11 cellular contexts compared by ENCODE assay signal in the genomic region with DNA sequence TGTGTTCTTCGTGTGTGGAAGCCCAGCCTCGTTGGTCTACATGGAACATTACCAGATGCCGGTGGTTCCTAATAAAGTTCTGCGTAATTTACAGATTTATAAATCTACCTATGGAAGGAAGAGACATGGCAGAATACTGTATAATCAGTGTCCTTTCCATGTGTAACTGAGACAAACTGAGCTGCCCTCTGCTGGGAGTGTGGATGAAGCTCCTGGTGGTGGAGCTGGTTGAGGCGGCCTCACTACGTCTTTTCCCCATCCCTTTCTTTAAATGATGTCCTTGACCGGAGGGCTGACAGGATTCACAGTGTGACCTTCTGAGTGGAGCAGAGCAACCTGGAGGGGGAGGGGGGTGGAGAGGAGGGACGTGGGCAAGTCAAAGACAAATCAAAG.
DNase-seq lines count a peak whose midpoint lies in the region; ATAC-seq and TF ChIP-seq lines count a peak whose summit lies in the region.
"Had no signal": no experiment of that assay in that cellular context is flagged by ENCODE, and none has a peak within 500 bp of the region (broad histone marks: within the 10 kb centered on the region; RNA-seq: fewer than 3 reads in every experiment).

No MANE protein-coding gene starts in this region.

- no peak for TF ChIP-seq POLR2A in spleen (IDR thresholded peaks at IDR 0.05)

- H3K9me3 ChIP-seq in GM23248 (ENCODE audit: low read depth) (no peaks in the 10 kb centered on the region), PC-3 (ENCODE audit: low read length) (no peaks in the 10 kb centered on the region), spleen (no peaks in the 10 kb centered on the region)
- H3K9me3 ChIP-seq: Caco-2, pancreas, tibial artery had no signal

- H3K4me3 ChIP-seq in GM23248 (no peak overlapping the region), PC-3 (ENCODE audit: low read length) (no peak overlapping the region), cardiac fibroblast (replicated peaks in 1 of 2; ENCODE audit: low read depth in 2 of 2, low read length in 2 of 2) (no peak overlapping the region), spleen (no peak overlapping the region)
- H3K4me3 ChIP-seq: pancreas, tibial artery had no signal

- CTCF ChIA-PET in PC-3 (lab: Charles Lee) = interaction anchor here (0.5 to 1.7 kb wide), 5 partner anchors 7 to 408 kb away, joined by 3 to 47 read pairs (median 3); no protein-coding TSS in a partner anchor

- no peak overlapping the region for H3K9ac ChIP-seq in GM23248
- no peak overlapping the region for H3K9ac ChIP-seq in PC-3 (ENCODE audit: low read length)

- no peak overlapping the region for H3K4me2 ChIP-seq in GM23248 (ENCODE audit: unreplicated experiment)
- H3K4me2 ChIP-seq in PC-3 (ENCODE audit: low read length) = peak overlapping the region; percentile 51; the same call in 1 of the 2 replicates

- H3K9me2 ChIP-seq in GM23248 (ENCODE audit: insufficient read depth) (no peaks in the 10 kb centered on the region), PC-3 (replicated peaks; ENCODE audit: low read length) (no peaks in the 10 kb centered on the region)

- 61 to 65% methylated on average over 8 of the region's 8 CpGs for WGBS in GM23248 (ENCODE audit: low coverage in 1 of 2, low lambda C conversion rate in 2 of 2, missing lambda C conversion rate in 2 of 2), 2 experiments
- WGBS in spleen, 5 donors = 83 to 87% (median 83%) methylated on average over 8 of the region's 8 CpGs

- in situ Hi-C loops in GM23248 (cut with MboI) = loop anchor here (10.0 kb wide), 1 partner anchor 466 kb away; no protein-coding TSS in a partner anchor

- H3K36me3 ChIP-seq in GM23248 (ENCODE audit: low read depth) = no peaks in the 10 kb centered on the region
- H3K36me3 ChIP-seq in PC-3 (ENCODE audit: low read depth, low read length) = no peaks in the 10 kb centered on the region
- no peaks in the 10 kb centered on the region for H3K36me3 ChIP-seq in spleen
- H3K36me3 ChIP-seq: pancreas had no signal

- H4K20me1 ChIP-seq in GM23248 (ENCODE audit: insufficient read depth) (no peaks in the 10 kb centered on the region), PC-3 (ENCODE audit: low read length) (no peaks in the 10 kb centered on the region)

- POLR2A ChIA-PET in PC-3 (lab: Charles Lee; ENCODE audit: unreplicated experiment) = no interaction called here

- H3K27ac ChIP-seq in GM23248 (no peak overlapping the region), PC-3 (ENCODE audit: low read length) (no peak overlapping the region), spleen (no peak overlapping the region)
- H3K27ac ChIP-seq: pancreas, tibial artery had no signal

- no TSS peak for BruUV-seq in PC-3 (replicated peaks; lab: Mats Ljungman, UMichigan)

- intact Hi-C loops in PC-3 (cut with micrococcal nuclease) (loop anchor here (2.0 to 5.0 kb wide), 2 partner anchors 28 to 614 kb away; no protein-coding TSS in a partner anchor), spleen (cut with DNase I; ENCODE audit: low total_unique reads) (no loop called here)

- no peaks in the 10 kb centered on the region for H3K4me1 ChIP-seq in GM23248 (ENCODE audit: insufficient read depth)
- no peaks in the 10 kb centered on the region for H3K4me1 ChIP-seq in PC-3 (ENCODE audit: insufficient read depth, low read length)
- peaks cover 0 to 5% (median 0%) of the 10 kb centered on the region in 6 donors for H3K4me1 ChIP-seq in spleen
- H3K4me1 ChIP-seq: Caco-2, pancreas had no signal

- DNase-seq in GM23248 = peak; percentile 23
- peak; percentile 26 for DNase-seq in PC-3
- DNase-seq in cardiac fibroblast (ENCODE audit: low read depth in 2 of 2) = no peak
- peak; percentile 13 for DNase-seq in kidney tubule cell (ENCODE audit: low spot score)
- DNase-seq in spleen = no peak
- no peak for DNase-seq in stimulated activated naive CD8-positive, alpha-beta T cell treated with anti-CD3 and anti-CD28 coated beads, Interleukin-15, Interleukin-2, amounts not matched to agents 100 U/mL and 50 U/mL, for 24 hours
- DNase-seq: NCI-H146 had no signal

- TF ChIP-seq CTCF in PC-3 (conservative IDR thresholded peaks at IDR 0.05; ENCODE audit: low read depth, low read length) (no peak; the same call in 1 of the 2 replicates), cardiac fibroblast (IDR thresholded peaks at IDR 0.05; ENCODE audit: low read depth, low read length) (peak; percentile 21), spleen (IDR thresholded peaks at IDR 0.05 in 8 of 11, conservative IDR thresholded peaks at IDR 0.05 in 3 of 11) (no peak)

- H3F3A ChIP-seq in GM23248 (ENCODE audit: insufficient read depth) (no peaks in the 10 kb centered on the region), PC-3 (ENCODE audit: low read length, unreplicated experiment) (no peaks in the 10 kb centered on the region)

- H3K79me2 ChIP-seq in GM23248 (ENCODE audit: insufficient read depth) = no peaks in the 10 kb centered on the region
- no peaks in the 10 kb centered on the region for H3K79me2 ChIP-seq in PC-3 (ENCODE audit: low read length)

- ATAC-seq in PC-3 = peak; percentile 60
- no peak for ATAC-seq in GM18909 (IDR thresholded peaks at IDR 0.05; ENCODE audit: poor library complexity, unreplicated experiment)
- ATAC-seq in stimulated activated naive CD8-positive, alpha-beta T cell treated with anti-CD3 and anti-CD28 coated beads, Interleukin-15, Interleukin-2, amounts not matched to agents 100 U/mL and 50 U/mL, for 24 hours = no peak

- H2AFZ ChIP-seq in GM23248 (no peak overlapping the region), PC-3 (ENCODE audit: low read length) (peak overlapping the region; percentile 39; the same call in 1 of the 2 replicates)

- H3K27me3 ChIP-seq in GM23248 (replicated peaks; ENCODE audit: insufficient read depth) (peaks cover 35% of the 10 kb centered on the region), PC-3 (ENCODE audit: low read length) (peaks cover 27% of the 10 kb centered on the region), spleen (replicated peaks in 1 of 7) (peaks cover 0 to 15% (median 0%) of the 10 kb centered on the region in 7 donors)
- H3K27me3 ChIP-seq: pancreas, tibial artery had no signal

Comparison
In these comparisons a context has a peak if more than half of its experiments do, and no peak if none do; other contexts are left out.
1. DNase-seq: peak in GM23248 (single experiment), PC-3 (single experiment) and kidney tubule cell (single experiment); none in cardiac fibroblast (0 of 2), spleen (single experiment) and stimulated activated naive CD8-positive, alpha-beta T cell treated with anti-CD3 and anti-CD28 coated beads, Interleukin-15, Interleukin-2, amounts not matched to agents 100 U/mL and 50 U/mL, for 24 hours (single experiment).